20 cellular contexts compared by ENCODE assay signal in genomic region chr12:124011435-124012124, GRCh38.
"Had no signal": no experiment of that assay in that cellular context is flagged by ENCODE, and none has a peak within 500 bp of the region (broad histone marks: within the 10 kb centered on the region; RNA-seq: fewer than 3 reads in every experiment).

No MANE protein-coding gene starts in this region.

- DNase-seq: colonic mucosa; dermis blood vessel endothelial cell; dorsolateral prefrontal cortex; effector CD4-positive, alpha-beta T cell; effector memory CD4-positive, alpha-beta T cell; foreskin keratinocyte; heart left ventricle; hippocampal formation; left cardiac atrium; left ventricle myocardium inferior; lower lobe of right lung; mesenchymal stem cell; mucosa of descending colon; naive B cell; naive thymus-derived CD8-positive, alpha-beta T cell had no signal

- H3K27me3 ChIP-seq: colonic mucosa, dorsolateral prefrontal cortex, esophagus muscularis mucosa, foreskin keratinocyte, gastroesophageal sphincter, heart left ventricle had no signal

- H3K4me1 ChIP-seq: colonic mucosa had no signal

- H3K36me3 ChIP-seq: colonic mucosa had no signal

- FAIRE-seq: frontal cortex, islet of Langerhans, keratinocyte had no signal

- ATAC-seq: foreskin keratinocyte; gastroesophageal sphincter; heart left ventricle; left cardiac atrium; lower lobe of right lung; mucosa of descending colon; naive thymus-derived CD8-positive, alpha-beta T cell had no signal

- H3K4me3 ChIP-seq: colonic mucosa, dorsolateral prefrontal cortex, esophagus muscularis mucosa, gastroesophageal sphincter, heart left ventricle, left ventricle myocardium inferior, lower lobe of right lung, mucosa of descending colon had no signal

- H3K9me3 ChIP-seq: colonic mucosa, esophagus muscularis mucosa, gastroesophageal sphincter, heart left ventricle, left ventricle myocardium inferior, lower lobe of right lung, mucosa of descending colon had no signal

- H3K27ac ChIP-seq: colonic mucosa, dorsolateral prefrontal cortex, esophagus muscularis mucosa, foreskin keratinocyte, gastroesophageal sphincter, heart left ventricle, left ventricle myocardium inferior, lower lobe of right lung had no signal
